ENCODE assay signal across 20 cellular contexts in the genomic region with DNA sequence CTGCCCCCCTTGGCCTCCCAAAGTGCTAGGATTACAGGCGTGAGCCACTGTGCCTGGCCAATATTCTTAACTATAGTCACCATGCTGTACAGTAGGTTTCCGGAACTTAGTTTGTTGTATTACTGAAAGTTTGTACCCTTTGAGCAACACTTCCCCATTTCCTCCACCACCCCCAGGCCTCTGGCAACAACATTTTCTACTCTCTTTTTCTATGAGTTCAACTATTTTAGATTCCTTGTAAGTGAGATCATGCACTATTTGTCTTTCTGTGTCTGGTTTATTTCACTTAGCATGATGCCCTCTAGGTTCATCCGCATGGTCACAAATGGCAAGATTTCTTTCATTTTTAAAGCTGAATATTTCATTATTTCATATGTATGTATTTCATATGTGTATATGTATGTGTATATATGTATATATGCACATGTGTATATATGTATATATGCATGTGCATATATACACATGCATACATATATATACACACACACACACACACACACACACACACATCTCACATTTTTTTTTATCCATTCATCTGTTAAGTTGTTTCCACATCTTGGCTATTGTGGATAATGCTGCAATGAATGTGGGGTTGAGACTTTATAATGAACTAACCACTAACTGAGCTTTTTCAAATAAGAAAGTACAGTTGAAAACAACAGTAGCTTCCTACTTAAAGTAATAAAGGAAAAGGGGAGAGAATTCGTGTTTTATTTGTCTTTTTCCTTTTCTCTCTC.
A peak's percentile ranks its signal among the peaks of the same experiment; 100 is the strongest.
DNase-seq lines count a peak whose midpoint lies in the region; ATAC-seq, FAIRE-seq and TF ChIP-seq lines count a peak whose summit lies in the region.
"Had no signal": no experiment of that assay in that cellular context is flagged by ENCODE, and none has a peak within 500 bp of the region (broad histone marks: within the 10 kb centered on the region; RNA-seq: fewer than 3 reads in every experiment).

No MANE protein-coding gene starts in this region.

- no peaks in the 10 kb centered on the region for H3K9me3 Mint-ChIP-seq in activated CD4-positive, alpha-beta T cell treated with anti-CD3 and anti-CD28 coated beads, Interleukin-2, amount 10 ng/mL, durations not matched to agents 7 days and 5 days
- no peaks in the 10 kb centered on the region for H3K9me3 Mint-ChIP-seq in activated CD8-positive, alpha-beta T cell treated with anti-CD3 and anti-CD28 coated beads, Interleukin-2, amount 10 ng/mL, durations not matched to agents 7 days and 5 days (ENCODE audit: insufficient read depth)
- H3K9me3 Mint-ChIP-seq: dendritic cell treated with granulocyte-macrophage colony-stimulating factor and Interleukin-4, amounts not matched to agents 40 ng/mL and 50 ng/mL, for 4 days; stimulated activated memory B cell treated with anti-CD40 and anti-IgM and Interleukin-4, amounts not matched to agents 10 μg/mL and 1 μg/mL and 100 μg/mL, for 72 hours had no signal

- TF ChIP-seq EP300 in suprapubic skin (IDR thresholded peaks at IDR 0.05) = no peak

- H2AFZ ChIP-seq in fibroblast of lung (ENCODE audit: low read length) (no peak overlapping the region), osteoblast (ENCODE audit: low read length) (peak overlapping the region; percentile 49)

- CTCF ChIA-PET in activated CD4-positive, alpha-beta T cell treated with anti-CD3 and anti-CD28 coated beads, Interleukin-2, amount 10 ng/mL, durations not matched to agents 7 days and 5 days (lab: Charles Lee) = interaction anchor here (0.9 kb wide), 1 partner anchor 269 kb away, joined by 3 read pairs; no protein-coding TSS in a partner anchor
- CTCF ChIA-PET in activated CD8-positive, alpha-beta T cell treated with anti-CD3 and anti-CD28 coated beads, Interleukin-2, amount 10 ng/mL, durations not matched to agents 7 days and 5 days (lab: Charles Lee) = interaction anchor here (1.0 kb wide), 1 partner anchor 16 kb away, joined by 3 read pairs; no protein-coding TSS in a partner anchor

- H3K4me1 ChIP-seq in fibroblast of lung (ENCODE audit: control insufficient read depth, extremely low read depth, insufficient read depth, low read length) = peaks cover 4% of the 10 kb centered on the region
- peaks cover 18% of the 10 kb centered on the region for H3K4me1 ChIP-seq in osteoblast (ENCODE audit: insufficient read depth, low read length)
- no peaks in the 10 kb centered on the region for H3K4me1 ChIP-seq in suprapubic skin

- no peak for ATAC-seq in HG03095 (IDR thresholded peaks at IDR 0.05; ENCODE audit: unreplicated experiment)
- ATAC-seq in activated CD8-positive, alpha-beta T cell treated with anti-CD3 and anti-CD28 coated beads, Interleukin-2, amount 10 ng/mL, durations not matched to agents 7 days and 5 days = no peak
- ATAC-seq: HCT116; stimulated activated memory B cell treated with anti-CD40 and anti-IgM and Interleukin-4, amounts not matched to agents 10 μg/mL and 1 μg/mL and 100 μg/mL, for 72 hours had no signal

- no peak for TF ChIP-seq CTCF in fibroblast of lung (conservative IDR thresholded peaks at IDR 0.05 in 1 of 2, IDR thresholded peaks at IDR 0.05 in 1 of 2; ENCODE audit: low read depth in 1 of 2, low read length in 2 of 2)
- no peak for TF ChIP-seq CTCF in osteoblast (IDR thresholded peaks at IDR 0.05; ENCODE audit: extremely low read depth, low read depth, low read length)
- TF ChIP-seq CTCF in suprapubic skin (IDR thresholded peaks at IDR 0.05) = no peak

- POLR2A ChIA-PET in activated CD4-positive, alpha-beta T cell treated with anti-CD3 and anti-CD28 coated beads, Interleukin-2, amount 10 ng/mL, durations not matched to agents 7 days and 5 days (lab: Charles Lee) = no interaction called here
- POLR2A ChIA-PET in activated CD8-positive, alpha-beta T cell treated with anti-CD3 and anti-CD28 coated beads, Interleukin-2, amount 10 ng/mL, durations not matched to agents 7 days and 5 days (lab: Charles Lee) = no interaction called here

- 91% methylated on average over 4 of the region's 4 CpGs for WGBS in suprapubic skin

- H3K9ac ChIP-seq in fibroblast of lung (ENCODE audit: insufficient read depth, low read length) = no peak overlapping the region

- H3K9me3 ChIP-seq in fibroblast of lung (ENCODE audit: control insufficient read depth, insufficient read depth, low read depth, low read length) = no peaks in the 10 kb centered on the region
- H3K9me3 ChIP-seq in osteoblast (ENCODE audit: low read depth, low read length) = no peaks in the 10 kb centered on the region
- no peaks in the 10 kb centered on the region for H3K9me3 ChIP-seq in suprapubic skin
- H3K9me3 ChIP-seq: heart left ventricle, ovary, upper lobe of left lung had no signal

- no peak for TF ChIP-seq POLR2A in suprapubic skin (IDR thresholded peaks at IDR 0.05)

- no peaks in the 10 kb centered on the region for H3K4me1 Mint-ChIP-seq in activated CD4-positive, alpha-beta T cell treated with anti-CD3 and anti-CD28 coated beads, Interleukin-2, amount 10 ng/mL, durations not matched to agents 7 days and 5 days
- H3K4me1 Mint-ChIP-seq in activated CD8-positive, alpha-beta T cell treated with anti-CD3 and anti-CD28 coated beads, Interleukin-2, amount 10 ng/mL, durations not matched to agents 7 days and 5 days (ENCODE audit: low read depth) = no peaks in the 10 kb centered on the region

- no peaks in the 10 kb centered on the region for H3K36me3 Mint-ChIP-seq in activated CD4-positive, alpha-beta T cell treated with anti-CD3 and anti-CD28 coated beads, Interleukin-2, amount 10 ng/mL, durations not matched to agents 7 days and 5 days (ENCODE audit: low read depth)
- no peaks in the 10 kb centered on the region for H3K36me3 Mint-ChIP-seq in activated CD8-positive, alpha-beta T cell treated with anti-CD3 and anti-CD28 coated beads, Interleukin-2, amount 10 ng/mL, durations not matched to agents 7 days and 5 days (ENCODE audit: low read depth)
- H3K36me3 Mint-ChIP-seq: stimulated activated memory B cell treated with anti-CD40 and anti-IgM and Interleukin-4, amounts not matched to agents 10 μg/mL and 1 μg/mL and 100 μg/mL, for 72 hours had no signal

- no peak overlapping the region for H3K4me3 Mint-ChIP-seq in activated CD4-positive, alpha-beta T cell treated with anti-CD3 and anti-CD28 coated beads, Interleukin-2, amount 10 ng/mL, durations not matched to agents 7 days and 5 days
- no peak overlapping the region for H3K4me3 Mint-ChIP-seq in activated CD8-positive, alpha-beta T cell treated with anti-CD3 and anti-CD28 coated beads, Interleukin-2, amount 10 ng/mL, durations not matched to agents 7 days and 5 days
- H3K4me3 Mint-ChIP-seq: dendritic cell treated with granulocyte-macrophage colony-stimulating factor and Interleukin-4, amounts not matched to agents 40 ng/mL and 50 ng/mL, for 4 days; stimulated activated memory B cell treated with anti-CD40 and anti-IgM and Interleukin-4, amounts not matched to agents 10 μg/mL and 1 μg/mL and 100 μg/mL, for 72 hours had no signal

- peak; percentile 65 for DNase-seq in HCEC 1CT
- DNase-seq in RCC 7860 (ENCODE audit: low spot score) = peak; percentile 11
- peak; percentile 46 to 74 for DNase-seq in fibroblast of lung (ENCODE audit: low read depth in 2 of 2)
- no peak for DNase-seq in osteoblast (ENCODE audit: insufficient read length, low spot score, missing footprints)
- no peak for DNase-seq in activated CD4-positive, alpha-beta T cell treated with anti-CD3 and anti-CD28 coated beads, Interleukin-2, amount 10 ng/mL, durations not matched to agents 7 days and 5 days
- DNase-seq in suprapubic skin (ENCODE audit: low spot score in 2 of 2) = no peak
- DNase-seq in activated CD8-positive, alpha-beta T cell treated with anti-CD3 and anti-CD28 coated beads, Interleukin-2, amount 10 ng/mL, durations not matched to agents 7 days and 5 days = no peak
- DNase-seq: activated CD4-positive, CD25-positive, alpha-beta regulatory T cell treated with anti-CD3 and anti-CD28 coated beads, Interleukin-2, amount 50 U/mL, for 72 hours; activated gamma-delta T cell; aorta; heart left ventricle; MM.1S; NCI-H2029 treated with DMSO at 0.1 percent for 48 hours; NCI-H748 treated with DMSO at 0.1 percent for 48 hours; ovary; upper lobe of left lung had no signal

- H4K20me1 ChIP-seq in fibroblast of lung (ENCODE audit: control insufficient read depth, extremely low read depth, insufficient read depth, low read length) = no peaks in the 10 kb centered on the region
- H4K20me1 ChIP-seq in osteoblast (ENCODE audit: insufficient read depth, low read length) = no peaks in the 10 kb centered on the region

- H3K27me3 ChIP-seq in fibroblast of lung (ENCODE audit: control insufficient read depth, insufficient read depth, low read length) = no peaks in the 10 kb centered on the region
- H3K27me3 ChIP-seq in osteoblast (ENCODE audit: insufficient read depth, low read length) = no peaks in the 10 kb centered on the region
- no peaks in the 10 kb centered on the region for H3K27me3 ChIP-seq in suprapubic skin
- H3K27me3 ChIP-seq: heart left ventricle, ovary, upper lobe of left lung had no signal

- no peak for FAIRE-seq in RCC 7860 (lab: Jason Lieb, UNC)

- H3K4me2 ChIP-seq in fibroblast of lung (ENCODE audit: extremely low read depth, insufficient read depth, low read length) (no peak overlapping the region), osteoblast (ENCODE audit: insufficient read depth, low read length) (no peak overlapping the region)

- H3K4me3 ChIP-seq in fibroblast of lung (replicated peaks in 1 of 4; ENCODE audit: control extremely low read depth in 1 of 4, insufficient read depth in 1 of 4, low read depth in 3 of 4, low read length in 4 of 4) (no peak overlapping the region), osteoblast (ENCODE audit: insufficient read depth, low read length) (no peak overlapping the region), suprapubic skin (no peak overlapping the region)
- H3K4me3 ChIP-seq: heart left ventricle, ovary, upper lobe of left lung had no signal

- no peaks in the 10 kb centered on the region for H3K27me3 Mint-ChIP-seq in activated CD4-positive, alpha-beta T cell treated with anti-CD3 and anti-CD28 coated beads, Interleukin-2, amount 10 ng/mL, durations not matched to agents 7 days and 5 days
- H3K27me3 Mint-ChIP-seq in activated CD8-positive, alpha-beta T cell treated with anti-CD3 and anti-CD28 coated beads, Interleukin-2, amount 10 ng/mL, durations not matched to agents 7 days and 5 days (ENCODE audit: low read depth) = no peaks in the 10 kb centered on the region
- H3K27me3 Mint-ChIP-seq: dendritic cell treated with granulocyte-macrophage colony-stimulating factor and Interleukin-4, amounts not matched to agents 40 ng/mL and 50 ng/mL, for 4 days; stimulated activated memory B cell treated with anti-CD40 and anti-IgM and Interleukin-4, amounts not matched to agents 10 μg/mL and 1 μg/mL and 100 μg/mL, for 72 hours had no signal

- H3K36me3 ChIP-seq in fibroblast of lung (ENCODE audit: control insufficient read depth, insufficient read depth, low read length) = no peaks in the 10 kb centered on the region
- no peaks in the 10 kb centered on the region for H3K36me3 ChIP-seq in osteoblast (ENCODE audit: insufficient read depth, low read length)
- no peaks in the 10 kb centered on the region for H3K36me3 ChIP-seq in suprapubic skin
- H3K36me3 ChIP-seq: heart left ventricle, ovary, upper lobe of left lung had no signal

- H3K79me2 ChIP-seq in fibroblast of lung (ENCODE audit: control insufficient read depth, insufficient read depth, low read length) (no peaks in the 10 kb centered on the region), osteoblast (ENCODE audit: insufficient read depth, low read length) (no peaks in the 10 kb centered on the region)

- H3K27ac ChIP-seq in fibroblast of lung (ENCODE audit: insufficient read depth, low read length) = no peak overlapping the region
- H3K27ac ChIP-seq in osteoblast (ENCODE audit: low read depth, low read length) = no peak overlapping the region
- H3K27ac ChIP-seq in suprapubic skin = no peak overlapping the region
- H3K27ac ChIP-seq: ovary, upper lobe of left lung had no signal

- H3K27ac Mint-ChIP-seq in activated CD4-positive, alpha-beta T cell treated with anti-CD3 and anti-CD28 coated beads, Interleukin-2, amount 10 ng/mL, durations not matched to agents 7 days and 5 days = no peak overlapping the region
- H3K27ac Mint-ChIP-seq in activated CD8-positive, alpha-beta T cell treated with anti-CD3 and anti-CD28 coated beads, Interleukin-2, amount 10 ng/mL, durations not matched to agents 7 days and 5 days = no peak overlapping the region
- H3K27ac Mint-ChIP-seq: dendritic cell treated with granulocyte-macrophage colony-stimulating factor and Interleukin-4, amounts not matched to agents 40 ng/mL and 50 ng/mL, for 4 days; stimulated activated memory B cell treated with anti-CD40 and anti-IgM and Interleukin-4, amounts not matched to agents 10 μg/mL and 1 μg/mL and 100 μg/mL, for 72 hours had no signal

Comparison
In these comparisons a context has a peak if more than half of its experiments do, and no peak if none do; other contexts are left out.
1. DNase-seq: peak in HCEC 1CT (single experiment), RCC 7860 (single experiment) and fibroblast of lung (2 of 2); none in osteoblast (single experiment), activated CD4-positive, alpha-beta T cell treated with anti-CD3 and anti-CD28 coated beads, Interleukin-2, amount 10 ng/mL, durations not matched to agents 7 days and 5 days (single experiment), suprapubic skin (0 of 2) and activated CD8-positive, alpha-beta T cell treated with anti-CD3 and anti-CD28 coated beads, Interleukin-2, amount 10 ng/mL, durations not matched to agents 7 days and 5 days (single experiment).